ENCODE assay signal across 17 cellular contexts in the genomic region with DNA sequence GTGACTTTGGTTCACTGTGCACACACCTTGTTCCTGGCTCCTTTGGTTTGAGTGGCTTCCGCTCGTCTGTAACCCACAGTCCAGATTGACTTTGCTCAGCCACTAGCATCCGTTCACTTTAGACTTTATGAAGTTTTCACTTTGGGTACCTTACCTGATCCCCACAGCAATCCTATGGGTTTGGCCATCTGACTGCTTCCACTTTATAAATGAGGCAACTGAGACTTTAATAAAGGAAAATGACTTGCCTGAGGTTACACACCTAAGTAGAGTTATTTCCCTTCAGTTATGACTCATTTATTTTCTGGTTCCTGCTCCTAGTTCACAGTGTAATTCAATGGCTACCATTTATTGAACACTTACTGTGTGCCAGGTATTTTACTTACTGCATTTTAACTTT.
DNase-seq lines count a peak whose midpoint lies in the region; ATAC-seq, FAIRE-seq and TF ChIP-seq lines count a peak whose summit lies in the region.
"Had no signal": no experiment of that assay in that cellular context is flagged by ENCODE, and none has a peak within 500 bp of the region (broad histone marks: within the 10 kb centered on the region; RNA-seq: fewer than 3 reads in every experiment).

No MANE protein-coding gene starts in this region.

- peaks cover 12% of the 10 kb centered on the region for H4K20me1 ChIP-seq in astrocyte (ENCODE audit: insufficient read depth, low read length)

- H3K79me2 ChIP-seq in astrocyte (ENCODE audit: insufficient read depth, low read length), result peaks cover 6% of the 10 kb centered on the region

- POLR2A ChIA-PET in Caco-2 (lab: Charles Lee), result no interaction called here

- H3K36me3 ChIP-seq in astrocyte (ENCODE audit: insufficient read depth, low read length) (no peaks in the 10 kb centered on the region), Caco-2 (ENCODE audit: control insufficient read depth, insufficient read depth, low read length) (no peaks in the 10 kb centered on the region)
- H3K36me3 ChIP-seq: prostate gland had no signal

- H3K27ac Mint-ChIP-seq in astrocyte (ENCODE audit: unreplicated experiment) (no peak overlapping the region), Caco-2 (ENCODE audit: unreplicated experiment) (no peak overlapping the region)

- H3K27ac ChIP-seq in astrocyte (ENCODE audit: low read depth, low read length), result no peak overlapping the region
- H3K27ac ChIP-seq: prostate gland, stomach, VCaP had no signal

- no peak overlapping the region for H3K4me3 Mint-ChIP-seq in astrocyte (ENCODE audit: unreplicated experiment)
- H3K4me3 Mint-ChIP-seq in Caco-2 (ENCODE audit: unreplicated experiment), result no peak overlapping the region

- no peaks in the 10 kb centered on the region for H3K27me3 ChIP-seq in astrocyte (ENCODE audit: insufficient read depth, low read length)
- no peaks in the 10 kb centered on the region for H3K27me3 ChIP-seq in Caco-2 (replicated peaks; ENCODE audit: control insufficient read depth, insufficient read depth, low read length)
- H3K27me3 ChIP-seq: stomach had no signal

- H3K4me1 Mint-ChIP-seq in astrocyte (ENCODE audit: low read depth, unreplicated experiment) (peaks cover 32% of the 10 kb centered on the region), Caco-2 (ENCODE audit: low read depth, unreplicated experiment) (no peaks in the 10 kb centered on the region)

- peak; percentile 5 for FAIRE-seq in astrocyte (lab: Jason Lieb, UNC)

- H3K9me3 ChIP-seq in astrocyte (ENCODE audit: insufficient read depth, low read depth, low read length) (no peaks in the 10 kb centered on the region), Caco-2 (no peaks in the 10 kb centered on the region)
- H3K9me3 ChIP-seq: prostate gland, stomach had no signal

- TF ChIP-seq CTCF in astrocyte (IDR thresholded peaks at IDR 0.05; ENCODE audit: insufficient read depth, low read depth, low read length), result no peak
- TF ChIP-seq CTCF in Caco-2 (IDR thresholded peaks at IDR 0.05; ENCODE audit: insufficient read depth in 1 of 2, low read depth in 1 of 2, low read length in 1 of 2, severe bottlenecking in 1 of 2, unreplicated experiment in 1 of 2), result no peak

- H3K4me1 ChIP-seq in astrocyte (ENCODE audit: insufficient read depth, low read length) (peaks cover 24% of the 10 kb centered on the region), Caco-2 (no peaks in the 10 kb centered on the region)
- H3K4me1 ChIP-seq: prostate gland had no signal

- H3K4me3 ChIP-seq in astrocyte (ENCODE audit: insufficient read depth, low read depth, low read length) (no peak overlapping the region), Caco-2 (ENCODE audit: low read depth, low read length) (no peak overlapping the region)
- H3K4me3 ChIP-seq: prostate gland, stomach had no signal

- H3K36me3 Mint-ChIP-seq in astrocyte (ENCODE audit: low read depth, unreplicated experiment) (peaks cover 5% of the 10 kb centered on the region), Caco-2 (ENCODE audit: insufficient read depth, unreplicated experiment) (no peaks in the 10 kb centered on the region)

- H3K9me3 Mint-ChIP-seq in astrocyte (ENCODE audit: unreplicated experiment) (no peaks in the 10 kb centered on the region), Caco-2 (ENCODE audit: unreplicated experiment) (no peaks in the 10 kb centered on the region)

- DNase-seq in astrocyte (ENCODE audit: low read depth), result no peak
- DNase-seq in Caco-2, result no peak
- DNase-seq in NCI-H345 treated with DMSO at 0.1 percent for 48 hours (lab: John Stamatoyannopoulos, UW; ENCODE audit: unreplicated experiment), result no peak
- DNase-seq in stimulated activated naive CD4-positive, alpha-beta T cell treated with Interleukin-2 at 50 U/mL for 16 hours (lab: John Stamatoyannopoulos, UW), result no peak
- no peak for DNase-seq in stimulated activated CD4-positive, alpha-beta T cell treated with anti-CD3 and anti-CD28 coated beads, Interleukin-4, amount 100 ng/mL, for 1 hour
- DNase-seq: amygdala; foreskin melanocyte; NCI-H1417; NCI-H526 treated with DMSO at 0.1 percent for 48 hours; stimulated activated CD4-positive, alpha-beta T cell treated with anti-CD3 and anti-CD28 coated beads, Interleukin-1b, Interleukin-23, amount 100 ng/mL, for 48 hours; stomach had no signal

- intact Hi-C loops in Caco-2 (cut with micrococcal nuclease; ENCODE audit: unreplicated experiment), result no loop called here

- peak; percentile 70 for ATAC-seq in GM18502 (IDR thresholded peaks at IDR 0.05; ENCODE audit: poor library complexity, unreplicated experiment)
- peak; percentile 71 for ATAC-seq in GM19395 (IDR thresholded peaks at IDR 0.05; ENCODE audit: unreplicated experiment)
- peak; percentile 63 for ATAC-seq in HG02938 (IDR thresholded peaks at IDR 0.05; ENCODE audit: unreplicated experiment)
- ATAC-seq: Right ventricle myocardium inferior had no signal

- no TSS peak for BruUV-seq in Caco-2 (replicated peaks; lab: Mats Ljungman, UMichigan)

- no peaks in the 10 kb centered on the region for H3K27me3 Mint-ChIP-seq in astrocyte (ENCODE audit: low read depth, unreplicated experiment)
- no peaks in the 10 kb centered on the region for H3K27me3 Mint-ChIP-seq in Caco-2 (ENCODE audit: insufficient read depth, unreplicated experiment)

- no peak overlapping the region for H2AFZ ChIP-seq in astrocyte (ENCODE audit: low read depth, low read length)

- CTCF ChIA-PET in Caco-2 (lab: Charles Lee), result no interaction called here

- H3K4me2 ChIP-seq in astrocyte (ENCODE audit: low read length), result no peak overlapping the region

- no peak overlapping the region for H3K9ac ChIP-seq in astrocyte (ENCODE audit: low read length)
